In genomic region chr22:47340851-47341436, GRCh38 we compare ENCODE assay signal across 19 cellular contexts.
"Had no signal": no experiment of that assay in that cellular context is flagged by ENCODE, and none has a peak within 500 bp of the region (broad histone marks: within the 10 kb centered on the region; RNA-seq: fewer than 3 reads in every experiment).

No MANE protein-coding gene starts in this region.

- H3K27me3 ChIP-seq: colonic mucosa, tibial nerve, uterus had no signal

- DNase-seq: activated CD4-positive, alpha-beta T cell treated with anti-CD3 and anti-CD28 coated beads for 48 hours; activated CD8-positive, alpha-beta memory T cell treated with anti-CD3 and anti-CD28 coated beads for 24 hours; activated gamma-delta T cell treated with Interleukin-2 at 50 U/mL for 16 hours; amniotic stem cell; central memory CD4-positive, alpha-beta T cell; colonic mucosa; hippocampal formation; mucosa of descending colon; naive thymus-derived CD8-positive, alpha-beta T cell; stimulated activated CD4-positive, alpha-beta T cell treated with anti-CD3 and anti-CD28 coated beads, Interleukin-4, amount 100 ng/mL, for 4 hours; stimulated activated CD8-positive, alpha-beta memory T cell treated with anti-CD3 and anti-CD28 coated beads, Interleukin-4, amount 100 ng/mL, for 48 hours; stimulated activated naive CD4-positive, alpha-beta T cell treated with Interleukin-2 at 50 U/mL for 16 hours; substantia nigra; T-helper 17 cell; uterus had no signal

- H3K9me3 ChIP-seq: colonic mucosa, left lung, mucosa of descending colon, uterus had no signal

- ATAC-seq: left lung; mucosa of descending colon; naive thymus-derived CD8-positive, alpha-beta T cell; T-helper 17 cell; WTC11 had no signal

- H3K4me3 ChIP-seq: colonic mucosa, left lung, mucosa of descending colon, smooth muscle cell, tibial nerve, uterus had no signal

- H3K36me3 ChIP-seq: colonic mucosa, left lung, tibial nerve, uterus had no signal
